Comparison of ENCODE assay signal across 13 cellular contexts in the genomic region with DNA sequence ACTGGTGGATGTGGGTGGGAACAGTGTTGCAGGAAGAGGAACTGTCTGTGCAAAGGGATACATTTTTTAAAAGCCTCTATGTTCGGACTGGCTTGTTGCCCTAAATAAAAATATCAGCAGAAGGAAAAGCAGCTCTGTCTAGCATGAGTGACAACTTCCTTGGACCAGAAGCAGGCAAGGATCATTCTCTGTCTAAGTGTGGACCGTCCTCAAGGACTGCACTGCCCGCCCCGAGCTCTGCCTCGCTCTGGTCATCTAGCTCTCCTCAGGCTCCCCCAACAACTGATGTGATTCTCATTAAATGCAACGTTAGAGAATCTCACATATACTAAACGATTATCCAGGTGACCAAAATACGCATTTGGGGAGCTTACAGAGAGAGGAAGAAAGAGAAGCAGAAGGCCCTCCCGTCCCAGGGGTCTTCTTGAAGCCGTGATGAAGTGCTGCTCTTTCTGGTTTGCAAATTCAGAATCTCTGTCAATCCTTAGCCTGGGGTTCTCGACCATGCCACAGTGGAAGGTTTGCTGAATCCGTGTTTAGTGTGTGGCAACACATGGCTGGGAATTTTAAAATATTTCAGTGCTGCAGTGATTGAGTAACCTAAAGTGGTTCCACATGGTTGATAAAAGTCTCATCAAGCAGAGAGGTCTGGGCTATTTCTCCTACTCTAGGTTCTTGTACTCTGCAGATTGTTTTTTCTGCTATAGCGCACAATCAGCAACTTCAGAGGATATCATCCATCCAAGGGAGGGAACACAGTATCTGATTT.
DNase-seq lines count a peak whose midpoint lies in the region; ATAC-seq, FAIRE-seq and TF ChIP-seq lines count a peak whose summit lies in the region.
"Had no signal": no experiment of that assay in that cellular context is flagged by ENCODE, and none has a peak within 500 bp of the region (broad histone marks: within the 10 kb centered on the region; RNA-seq: fewer than 3 reads in every experiment).

No MANE protein-coding gene starts in this region.

- no peak for TF ChIP-seq POLR2A in GM12892 (IDR thresholded peaks at IDR 0.05; ENCODE audit: low read depth, low read length)
- TF ChIP-seq POLR2A in H54 (IDR thresholded peaks at IDR 0.05; ENCODE audit: low read depth, low read length) = no peak

- peak; percentile 84 for FAIRE-seq in GM12892 (lab: Jason Lieb, UNC)
- FAIRE-seq in H54 (lab: Jason Lieb, UNC) = no peak
- FAIRE-seq: colon had no signal

- ATAC-seq in GM21576 (IDR thresholded peaks at IDR 0.05; ENCODE audit: unreplicated experiment) = peak; percentile 37
- ATAC-seq in HG03565 (IDR thresholded peaks at IDR 0.05; ENCODE audit: unreplicated experiment) = peak; percentile 21
- ATAC-seq: left lung had no signal

- DNase-seq in GM12892 (ENCODE audit: insufficient read length) = no peak
- peak; percentile 70 for DNase-seq in kidney tubule cell (ENCODE audit: low spot score)
- no peak for DNase-seq in dermis blood vessel endothelial cell
- no peak for DNase-seq in NCI-H69 (lab: John Stamatoyannopoulos, UW)
- no peak for DNase-seq in H54 (ENCODE audit: insufficient read length, low spot score)
- no peak for DNase-seq in mesenteric fat pad (ENCODE audit: low spot score)
- DNase-seq: activated CD4-positive, alpha-beta memory T cell treated with anti-CD3 and anti-CD28 coated beads for 36 hours; DMS153; left lung; NCI-H446 had no signal
